21 cellular contexts compared by ENCODE assay signal in the genomic region with DNA sequence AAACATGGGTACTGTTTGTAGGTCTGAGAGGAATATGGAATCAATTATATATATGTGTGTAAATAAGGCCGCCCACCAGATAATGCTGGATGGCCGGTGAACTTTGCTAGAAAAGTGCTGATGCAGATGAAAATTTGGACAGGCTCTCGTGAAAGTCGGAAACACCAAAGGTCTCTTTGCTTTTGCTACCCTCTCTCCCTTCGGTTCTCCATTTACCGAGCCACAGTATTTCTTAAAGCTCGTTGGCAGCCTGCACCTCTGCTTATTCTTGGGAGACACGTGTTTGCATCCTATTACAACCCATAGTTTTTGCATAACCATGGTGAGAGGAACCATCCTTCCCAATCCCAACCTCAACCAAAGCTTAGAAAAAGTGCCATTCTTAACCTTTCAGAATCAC.
DNase-seq lines count a peak whose midpoint lies in the region; ATAC-seq and TF ChIP-seq lines count a peak whose summit lies in the region.
"Had no signal": no experiment of that assay in that cellular context is flagged by ENCODE, and none has a peak within 500 bp of the region (broad histone marks: within the 10 kb centered on the region; RNA-seq: fewer than 3 reads in every experiment).

No MANE protein-coding gene starts in this region.

- H3K4me3 Mint-ChIP-seq in activated CD8-positive, alpha-beta T cell treated with anti-CD3 and anti-CD28 coated beads for 36 hours, result no peak overlapping the region
- H3K4me3 Mint-ChIP-seq in activated CD8-positive, alpha-beta T cell treated with anti-CD3 and anti-CD28 coated beads, Interleukin-2, amount 10 ng/mL, durations not matched to agents 7 days and 5 days, result no peak overlapping the region
- no peak overlapping the region for H3K4me3 Mint-ChIP-seq in endodermal cell
- H3K4me3 Mint-ChIP-seq in stimulated activated memory B cell treated with anti-CD40 and anti-IgM and Interleukin-4, amounts not matched to agents 10 μg/mL and 1 μg/mL and 100 μg/mL, for 72 hours, result no peak overlapping the region
- H3K4me3 Mint-ChIP-seq in type B pancreatic cell, result no peak overlapping the region
- H3K4me3 Mint-ChIP-seq: neural progenitor cell had no signal

- POLR2A ChIA-PET in activated CD8-positive, alpha-beta T cell treated with anti-CD3 and anti-CD28 coated beads for 36 hours (lab: Charles Lee), result no interaction called here
- POLR2A ChIA-PET in activated CD8-positive, alpha-beta T cell treated with anti-CD3 and anti-CD28 coated beads, Interleukin-2, amount 10 ng/mL, durations not matched to agents 7 days and 5 days (lab: Charles Lee), result no interaction called here

- no peak for TF ChIP-seq POLR2A in body of pancreas (IDR thresholded peaks at IDR 0.05)

- H3K27me3 ChIP-seq in endodermal cell (ENCODE audit: control insufficient read depth, insufficient read depth, low read length, poor library complexity, severe bottlenecking) (no peaks in the 10 kb centered on the region), body of pancreas (no peaks in the 10 kb centered on the region)
- H3K27me3 ChIP-seq: colonic mucosa, neural progenitor cell had no signal

- ATAC-seq in activated CD8-positive, alpha-beta T cell treated with anti-CD3 and anti-CD28 coated beads for 36 hours, result no peak
- no peak for ATAC-seq in activated CD8-positive, alpha-beta T cell treated with anti-CD3 and anti-CD28 coated beads, Interleukin-2, amount 10 ng/mL, durations not matched to agents 7 days and 5 days
- no peak for ATAC-seq in stimulated activated memory B cell treated with anti-CD40 and anti-IgM and Interleukin-4, amounts not matched to agents 10 μg/mL and 1 μg/mL and 100 μg/mL, for 72 hours
- no peak for ATAC-seq in body of pancreas
- ATAC-seq: mucosa of descending colon had no signal

- H3K4me1 Mint-ChIP-seq in activated CD8-positive, alpha-beta T cell treated with anti-CD3 and anti-CD28 coated beads for 36 hours (ENCODE audit: low read depth), result peaks cover 49% of the 10 kb centered on the region
- H3K4me1 Mint-ChIP-seq in activated CD8-positive, alpha-beta T cell treated with anti-CD3 and anti-CD28 coated beads, Interleukin-2, amount 10 ng/mL, durations not matched to agents 7 days and 5 days (ENCODE audit: low read depth), result peaks cover 39% of the 10 kb centered on the region
- H3K4me1 Mint-ChIP-seq in endodermal cell (peaks cover 50% of the 10 kb centered on the region), type B pancreatic cell (ENCODE audit: unreplicated experiment) (peaks cover 42% of the 10 kb centered on the region)
- peaks cover 74% of the 10 kb centered on the region for H3K4me1 Mint-ChIP-seq in stimulated activated memory B cell treated with anti-CD40 and anti-IgM and Interleukin-4, amounts not matched to agents 10 μg/mL and 1 μg/mL and 100 μg/mL, for 72 hours

- H3K27ac Mint-ChIP-seq in activated CD8-positive, alpha-beta T cell treated with anti-CD3 and anti-CD28 coated beads for 36 hours, result peak overlapping the region; percentile 14
- H3K27ac Mint-ChIP-seq in activated CD8-positive, alpha-beta T cell treated with anti-CD3 and anti-CD28 coated beads, Interleukin-2, amount 10 ng/mL, durations not matched to agents 7 days and 5 days, result no peak overlapping the region
- H3K27ac Mint-ChIP-seq in endodermal cell, result peak overlapping the region; percentile 56
- H3K27ac Mint-ChIP-seq in stimulated activated memory B cell treated with anti-CD40 and anti-IgM and Interleukin-4, amounts not matched to agents 10 μg/mL and 1 μg/mL and 100 μg/mL, for 72 hours, result peak overlapping the region; percentile 94
- H3K27ac Mint-ChIP-seq in type B pancreatic cell, result no peak overlapping the region
- H3K27ac Mint-ChIP-seq: neural progenitor cell, progenitor cell of endocrine pancreas had no signal

- H3K27me3 Mint-ChIP-seq in activated CD8-positive, alpha-beta T cell treated with anti-CD3 and anti-CD28 coated beads for 36 hours, result no peaks in the 10 kb centered on the region
- H3K27me3 Mint-ChIP-seq in activated CD8-positive, alpha-beta T cell treated with anti-CD3 and anti-CD28 coated beads, Interleukin-2, amount 10 ng/mL, durations not matched to agents 7 days and 5 days (ENCODE audit: low read depth), result no peaks in the 10 kb centered on the region
- no peaks in the 10 kb centered on the region for H3K27me3 Mint-ChIP-seq in endodermal cell (ENCODE audit: insufficient read depth)
- no peaks in the 10 kb centered on the region for H3K27me3 Mint-ChIP-seq in stimulated activated memory B cell treated with anti-CD40 and anti-IgM and Interleukin-4, amounts not matched to agents 10 μg/mL and 1 μg/mL and 100 μg/mL, for 72 hours
- no peaks in the 10 kb centered on the region for H3K27me3 Mint-ChIP-seq in type B pancreatic cell

- WGBS in endodermal cell (ENCODE audit: insufficient coverage in 1 of 2, insufficient read length in 1 of 2), 2 experiments, result 83 to 88% methylated on average over 8 of the region's 8 CpGs
- 90 to 94% methylated on average over 8 of the region's 8 CpGs for WGBS in body of pancreas, 2 donors

- no peaks in the 10 kb centered on the region for H3K9me3 Mint-ChIP-seq in activated CD8-positive, alpha-beta T cell treated with anti-CD3 and anti-CD28 coated beads for 36 hours
- H3K9me3 Mint-ChIP-seq in activated CD8-positive, alpha-beta T cell treated with anti-CD3 and anti-CD28 coated beads, Interleukin-2, amount 10 ng/mL, durations not matched to agents 7 days and 5 days (ENCODE audit: insufficient read depth), result no peaks in the 10 kb centered on the region
- H3K9me3 Mint-ChIP-seq in endodermal cell, result no peaks in the 10 kb centered on the region
- no peaks in the 10 kb centered on the region for H3K9me3 Mint-ChIP-seq in stimulated activated memory B cell treated with anti-CD40 and anti-IgM and Interleukin-4, amounts not matched to agents 10 μg/mL and 1 μg/mL and 100 μg/mL, for 72 hours
- H3K9me3 Mint-ChIP-seq in type B pancreatic cell, result no peaks in the 10 kb centered on the region

- H3K9me3 ChIP-seq in SK-N-MC (ENCODE audit: low read depth, low read length) (no peaks in the 10 kb centered on the region), endodermal cell (ENCODE audit: control insufficient read depth, low read length) (no peaks in the 10 kb centered on the region), body of pancreas (no peaks in the 10 kb centered on the region)
- H3K9me3 ChIP-seq: colonic mucosa, mucosa of descending colon had no signal

- H3K27ac ChIP-seq in SK-N-MC (0 out of 2 replicates have a peak overlapping the region, but pooled peaks have one; percentile 34), endodermal cell (ENCODE audit: low read depth, low read length) (no peak overlapping the region), body of pancreas (no peak overlapping the region)
- H3K27ac ChIP-seq: colonic mucosa, neural progenitor cell had no signal

- H3K4me1 ChIP-seq in endodermal cell (ENCODE audit: control insufficient read depth, insufficient read depth, low read length) (peaks cover 3% of the 10 kb centered on the region), body of pancreas (peaks cover 19% of the 10 kb centered on the region)
- H3K4me1 ChIP-seq: colonic mucosa had no signal

- H3K36me3 ChIP-seq in SK-N-MC (ENCODE audit: insufficient read depth, low read length), result no peaks in the 10 kb centered on the region
- H3K36me3 ChIP-seq in endodermal cell (ENCODE audit: control insufficient read depth, insufficient read depth, low read length), result no peaks in the 10 kb centered on the region
- no peaks in the 10 kb centered on the region for H3K36me3 ChIP-seq in body of pancreas (replicated peaks in 1 of 2; ENCODE audit: insufficient read depth in 1 of 2, low read depth in 2 of 2)
- H3K36me3 ChIP-seq: colonic mucosa, neural progenitor cell had no signal

- no peak for DNase-seq in activated CD8-positive, alpha-beta T cell treated with anti-CD3 and anti-CD28 coated beads for 36 hours
- no peak for DNase-seq in activated CD8-positive, alpha-beta T cell treated with anti-CD3 and anti-CD28 coated beads, Interleukin-2, amount 10 ng/mL, durations not matched to agents 7 days and 5 days
- DNase-seq in SK-N-MC (ENCODE audit: low read depth, low spot score), result no peak
- no peak for DNase-seq in endodermal cell
- no peak for DNase-seq in body of pancreas
- no peak for DNase-seq in stimulated activated CD4-positive, alpha-beta T cell treated with anti-CD3 and anti-CD28 coated beads, Interleukin-2, amount 100 ng/mL, for 24 hours
- DNase-seq in type B pancreatic cell (ENCODE audit: extremely low spot score, unreplicated experiment), result no peak
- DNase-seq: 8988T; activated CD4-positive, alpha-beta T cell treated with anti-CD3 and anti-CD28 coated beads, Interleukin-2, amount 50 U/mL, for 48 hours; activated gamma-delta T cell treated with Interleukin-2 at 50 U/mL for 16 hours; AML-193; colonic mucosa; MM.1S; mucosa of descending colon; NCI-H1436; stimulated activated CD4-positive, alpha-beta T cell treated with anti-CD3 and anti-CD28 coated beads, Interleukin-15, amount 100 ng/mL, for 24 hours; T-helper 9 cell; trophoblast cell had no signal

- intact Hi-C loops in activated CD8-positive, alpha-beta T cell treated with anti-CD3 and anti-CD28 coated beads for 36 hours (cut with micrococcal nuclease), result loop anchor here (10.0 kb wide), 1 partner anchor 107 kb away; the partner anchor contains the start of gene FOXN3
- intact Hi-C loops in body of pancreas (cut with DNase I), result no loop called here

- TF ChIP-seq CTCF in activated CD8-positive, alpha-beta T cell treated with anti-CD3 and anti-CD28 coated beads for 36 hours (IDR thresholded peaks at IDR 0.05), result no peak
- TF ChIP-seq CTCF in endodermal cell (conservative IDR thresholded peaks at IDR 0.05), result no peak
- TF ChIP-seq CTCF in body of pancreas (IDR thresholded peaks at IDR 0.05), result no peak
- no peak for TF ChIP-seq CTCF in type B pancreatic cell (conservative IDR thresholded peaks at IDR 0.05)

- CTCF ChIA-PET in activated CD8-positive, alpha-beta T cell treated with anti-CD3 and anti-CD28 coated beads for 36 hours (lab: Charles Lee), result interaction anchor here (0.9 to 1.2 kb wide), 2 partner anchors 11 to 130 kb away, joined by 3 read pairs; no protein-coding TSS in a partner anchor
- CTCF ChIA-PET in activated CD8-positive, alpha-beta T cell treated with anti-CD3 and anti-CD28 coated beads, Interleukin-2, amount 10 ng/mL, durations not matched to agents 7 days and 5 days (lab: Charles Lee), result no interaction called here

- H3K36me3 Mint-ChIP-seq in activated CD8-positive, alpha-beta T cell treated with anti-CD3 and anti-CD28 coated beads for 36 hours (ENCODE audit: low read depth), result peaks cover 22% of the 10 kb centered on the region
- peaks cover 6% of the 10 kb centered on the region for H3K36me3 Mint-ChIP-seq in activated CD8-positive, alpha-beta T cell treated with anti-CD3 and anti-CD28 coated beads, Interleukin-2, amount 10 ng/mL, durations not matched to agents 7 days and 5 days (ENCODE audit: low read depth)
- H3K36me3 Mint-ChIP-seq in endodermal cell (ENCODE audit: low read depth) (peaks cover 13% of the 10 kb centered on the region), type B pancreatic cell (peaks cover 16% of the 10 kb centered on the region)
- peaks cover 15% of the 10 kb centered on the region for H3K36me3 Mint-ChIP-seq in stimulated activated memory B cell treated with anti-CD40 and anti-IgM and Interleukin-4, amounts not matched to agents 10 μg/mL and 1 μg/mL and 100 μg/mL, for 72 hours

- H3K4me3 ChIP-seq in SK-N-MC, result no peak overlapping the region
- no peak overlapping the region for H3K4me3 ChIP-seq in endodermal cell (ENCODE audit: low read length)
- no peak overlapping the region for H3K4me3 ChIP-seq in body of pancreas
- H3K4me3 ChIP-seq: colonic mucosa, mucosa of descending colon, neural progenitor cell had no signal

- H3K9ac ChIP-seq in SK-N-MC (ENCODE audit: insufficient read length) (no peak overlapping the region), endodermal cell (ENCODE audit: extremely low read depth, low read length, poor library complexity, severe bottlenecking) (no peak overlapping the region)
- H3K9ac ChIP-seq: neural progenitor cell had no signal

Comparison
In these comparisons a context has a peak if more than half of its experiments do, and no peak if none do; other contexts are left out.
1. H3K27ac Mint-ChIP-seq: peak in activated CD8-positive, alpha-beta T cell treated with anti-CD3 and anti-CD28 coated beads for 36 hours (single experiment), endodermal cell (single experiment) and stimulated activated memory B cell treated with anti-CD40 and anti-IgM and Interleukin-4, amounts not matched to agents 10 μg/mL and 1 μg/mL and 100 μg/mL, for 72 hours (single experiment); none in activated CD8-positive, alpha-beta T cell treated with anti-CD3 and anti-CD28 coated beads, Interleukin-2, amount 10 ng/mL, durations not matched to agents 7 days and 5 days (single experiment) and type B pancreatic cell (single experiment).